In the genomic region with DNA sequence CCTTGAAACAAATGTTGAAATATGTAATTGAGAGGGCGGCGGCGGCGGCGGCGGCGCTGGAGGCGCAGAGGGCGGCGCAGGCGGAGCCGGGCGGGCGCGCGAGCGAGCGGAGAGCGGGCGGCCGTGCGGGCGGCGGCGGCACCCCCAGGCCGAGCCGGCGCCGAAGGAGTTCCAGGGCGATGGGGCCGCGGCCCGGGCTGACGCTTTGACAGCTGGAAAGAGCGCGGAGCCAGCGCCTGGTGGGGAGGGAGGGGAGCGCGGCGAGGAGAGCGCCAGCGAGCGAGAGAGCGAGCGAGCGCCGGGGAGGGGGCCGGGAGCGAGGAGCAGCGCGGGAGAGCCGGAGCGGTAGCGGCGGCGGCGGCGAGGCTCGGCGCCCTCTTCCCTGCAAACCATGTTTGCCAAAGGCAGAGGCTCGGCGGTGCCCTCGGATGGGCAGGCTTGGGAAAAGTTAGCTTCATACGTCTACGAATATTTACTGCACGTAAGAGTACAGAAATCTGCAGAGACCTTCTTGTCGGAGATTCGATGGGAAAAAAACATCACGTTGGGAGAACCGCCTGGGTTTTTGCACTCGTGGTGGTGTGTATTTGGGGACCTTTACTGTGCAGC, we compare ENCODE assay signal across 8 cellular contexts.
DNase-seq lines count a peak whose midpoint lies in the region; ATAC-seq and TF ChIP-seq lines count a peak whose summit lies in the region.
"Not testable (repeated sequence)": the region's sequence is repeated elsewhere in the genome, so short reads cannot be mapped to it uniquely, and the experiment has no call there.

No MANE protein-coding gene starts in this region.

- not testable (repeated sequence) for H3K27ac Mint-ChIP-seq in activated naive CD4-positive, alpha-beta T cell treated with anti-CD3 and anti-CD28 coated beads, Interleukin-2, amount 50 U/mL, for 72 hours

- not testable (repeated sequence) for H2BK5ac ChIP-seq in mesendoderm (ENCODE audit: low read length)

- H3K79me2 ChIP-seq in mesendoderm (ENCODE audit: control insufficient read depth, insufficient read depth, low read length) = not testable (repeated sequence)

- not testable (repeated sequence) for H3K27ac ChIP-seq in mesendoderm (ENCODE audit: low read depth, low read length)

- H3K4me1 ChIP-seq in mesendoderm (ENCODE audit: control insufficient read depth, low read depth, low read length) = not testable (repeated sequence)

- ATAC-seq in activated naive CD4-positive, alpha-beta T cell treated with anti-CD3 and anti-CD28 coated beads, Interleukin-2, amount 50 U/mL, for 72 hours = peak; percentile 66 to 95

- H4K5ac ChIP-seq in mesendoderm (ENCODE audit: low read length) = not testable (repeated sequence)

- TF ChIP-seq CTCF in AG09309 (IDR thresholded peaks at IDR 0.05; ENCODE audit: control insufficient read depth, insufficient read depth, low read depth, low read length, missing control alignments); fibroblast of pulmonary artery (IDR thresholded peaks at IDR 0.05; ENCODE audit: low read length, missing control alignments): not testable (repeated sequence)

- H2BK120ac ChIP-seq in mesendoderm (ENCODE audit: low read depth, low read length) = not testable (repeated sequence)

- H2BK15ac ChIP-seq in mesendoderm (replicated peaks; ENCODE audit: low read depth) = not testable (repeated sequence)

- H3K4me3 ChIP-seq in AG09309 (ENCODE audit: control insufficient read depth, low read depth, low read length) (peak overlapping the region; percentile 25), fibroblast of pulmonary artery (replicated peaks; ENCODE audit: low read depth, low read length) (peak overlapping the region; percentile 36), mesendoderm (ENCODE audit: low read length) (peak overlapping the region; percentile 10)

- not testable (repeated sequence) for H3K79me1 ChIP-seq in mesendoderm (ENCODE audit: low read length)

- H3K36me3 ChIP-seq in mesendoderm (ENCODE audit: control insufficient read depth, insufficient read depth, low read length) = not testable (repeated sequence)

- not testable (repeated sequence) for H3K9me3 Mint-ChIP-seq in activated naive CD4-positive, alpha-beta T cell treated with anti-CD3 and anti-CD28 coated beads, Interleukin-2, amount 50 U/mL, for 72 hours

- H3K56ac ChIP-seq in mesendoderm (ENCODE audit: low read length) = peak overlapping the region; percentile 12

- DNase-seq in AG09309 (ENCODE audit: low read depth) = not testable (repeated sequence)
- DNase-seq in GOT3 (lab: John Stamatoyannopoulos, UW) (peak; percentile 39), NCI-H1436 (lab: John Stamatoyannopoulos, UW) (peak; percentile 7), T follicular helper cell (ENCODE audit: low read depth) (peak; percentile 7), fibroblast of pulmonary artery (ENCODE audit: low read depth) (peak; percentile 30), mesendoderm (peak; percentile 83)
- DNase-seq in activated naive CD4-positive, alpha-beta T cell treated with anti-CD3 and anti-CD28 coated beads, Interleukin-2, amount 50 U/mL, for 72 hours (ENCODE audit: low spot score in 2 of 2) = peak in 1 of 2 donors; percentile 59
- peak; percentile 7 for DNase-seq in stimulated activated CD4-positive, alpha-beta T cell treated with anti-CD3 and anti-CD28 coated beads, Interleukin-2, amount 100 ng/mL, for 4 hours (ENCODE audit: low read depth)

- H3K4me2 ChIP-seq in mesendoderm (ENCODE audit: low read length) = peak overlapping the region; percentile 23

- WGBS in mesendoderm (ENCODE audit: extremely low coverage, insufficient coverage, low lambda C conversion rate) = no CpG with 5 or more reads among the region's 71 CpGs

- H3K18ac ChIP-seq in mesendoderm (ENCODE audit: low read length) = peak overlapping the region; percentile 51

- not testable (repeated sequence) for H3K23ac ChIP-seq in mesendoderm (ENCODE audit: low read length)

- H3K4ac ChIP-seq in mesendoderm (ENCODE audit: low read depth, low read length) = not testable (repeated sequence)

- H3K9ac ChIP-seq in mesendoderm (ENCODE audit: low read length) = peak overlapping the region; percentile 6

- not testable (repeated sequence) for H3K27me3 ChIP-seq in mesendoderm (ENCODE audit: insufficient read depth, low read length, poor library complexity)

- not testable (repeated sequence) for H2AK5ac ChIP-seq in mesendoderm (ENCODE audit: low read length)

- not testable (repeated sequence) for H4K8ac ChIP-seq in mesendoderm (ENCODE audit: low read depth, low read length)

- not testable (repeated sequence) for H3K36me3 Mint-ChIP-seq in activated naive CD4-positive, alpha-beta T cell treated with anti-CD3 and anti-CD28 coated beads, Interleukin-2, amount 50 U/mL, for 72 hours
